In genomic region chr15:58793862-58794261, GRCh38 we compare ENCODE assay signal across 18 cellular contexts. TPM values are rescaled to one million over a fixed set of nuclear protein-coding genes. Genes with fewer than 3 reads are reported as not detected.
DNase-seq lines count a peak whose midpoint lies in the region; ATAC-seq and TF ChIP-seq lines count a peak whose summit lies in the region.
"Had no signal": no experiment of that assay in that cellular context is flagged by ENCODE, and none has a peak within 500 bp of the region (broad histone marks: within the 10 kb centered on the region; RNA-seq: fewer than 3 reads in every experiment).

No MANE protein-coding gene starts in this region.

- H3F3A ChIP-seq in GM23338 (replicated peaks; ENCODE audit: low read depth): no peaks in the 10 kb centered on the region

- no peaks in the 10 kb centered on the region for H3K27me3 ChIP-seq in GM23338 (ENCODE audit: insufficient read depth)
- H3K27me3 ChIP-seq: esophagus muscularis mucosa had no signal

- CTCF ChIA-PET in WTC11 (lab: Charles Lee): no interaction called here

- H3K9me3 Mint-ChIP-seq in GM23338 (no peaks in the 10 kb centered on the region), WTC11 (0 out of 2 replicates have a peak, but pooled peaks cover 6% of the 10 kb centered on the region), naive B cell (peaks cover 0 to 5% (median 0%) of the 10 kb centered on the region in 7 donors)

- peaks cover 6% of the 10 kb centered on the region; the same call in 2 of the 3 replicates for H3K4me1 Mint-ChIP-seq in GM23338
- H3K4me1 Mint-ChIP-seq in WTC11: no peaks in the 10 kb centered on the region; the same call in 1 of the 2 replicates
- peaks cover 9 to 33% (median 19%) of the 10 kb centered on the region in 3 donors for H3K4me1 Mint-ChIP-seq in naive B cell

- no peaks in the 10 kb centered on the region; the same call in 1 of the 2 replicates for H3K36me3 ChIP-seq in GM23338 (ENCODE audit: insufficient read depth)

- DNase-seq in GM23338 (ENCODE audit: low spot score): peak; percentile 16
- no peak for DNase-seq in WTC11 (ENCODE audit: low spot score)
- peak; percentile 61 for DNase-seq in glomerular visceral epithelial cell (ENCODE audit: extremely low spot score)
- no peak for DNase-seq in naive B cell
- no peak for DNase-seq in omental fat pad (ENCODE audit: low spot score)
- no peak for DNase-seq in cerebellar nuclear complex (lab: John Stamatoyannopoulos, UW)
- DNase-seq in NCI-H2196 treated with DMSO at 0.1 percent for 48 hours (lab: John Stamatoyannopoulos, UW; ENCODE audit: unreplicated experiment): no peak
- DNase-seq: activated B cell treated with CpG ODN at 0.5 μM for 24 hours; activated CD8-positive, alpha-beta memory T cell treated with anti-CD3 and anti-CD28 coated beads, Interleukin-2, amount 50 U/mL, for 48 hours; activated naive CD4-positive, alpha-beta T cell treated with anti-CD3 and anti-CD28 coated beads, Interleukin-2, amount 50 U/mL, for 16 hours; DMS79 treated with DMSO at 0.1 percent for 48 hours; Kasumi-1; NCI-H146; NCI-H524 treated with DMSO at 0.1 percent for 48 hours had no signal

- H4K20me1 ChIP-seq in GM23338 (replicated peaks; ENCODE audit: insufficient read depth): peaks cover 3% of the 10 kb centered on the region; the same call in 1 of the 2 replicates

- H3K27ac Mint-ChIP-seq in GM23338 (peak overlapping the region; percentile 25), WTC11 (0 out of 2 replicates have a peak overlapping the region, but pooled peaks have one; percentile 13), naive B cell (peak overlapping the region in 4 of 6 donors; percentile 44 to 95 (median 78))
- H3K27ac Mint-ChIP-seq: activated B cell treated with CpG ODN at 0.5 μM for 24 hours, B cell had no signal

- H3K27me3 Mint-ChIP-seq in GM23338 (ENCODE audit: insufficient read depth, low read depth, poor library complexity) (peaks cover 6% of the 10 kb centered on the region), WTC11 (ENCODE audit: low read depth) (no peaks in the 10 kb centered on the region), naive B cell (no peaks in the 10 kb centered on the region)
- H3K27me3 Mint-ChIP-seq: activated B cell treated with CpG ODN at 0.5 μM for 24 hours, B cell had no signal

- no peak overlapping the region for H3K4me3 Mint-ChIP-seq in GM23338
- no peak overlapping the region for H3K4me3 Mint-ChIP-seq in WTC11
- no peak overlapping the region for H3K4me3 Mint-ChIP-seq in naive B cell
- H3K4me3 Mint-ChIP-seq: activated B cell treated with CpG ODN at 0.5 μM for 24 hours, B cell had no signal

- no peak overlapping the region for H3K4me2 ChIP-seq in GM23338

- no peaks in the 10 kb centered on the region for H3K4me1 ChIP-seq in GM23338 (ENCODE audit: insufficient read depth)

- no peak overlapping the region for H2AFZ ChIP-seq in GM23338

- POLR2A ChIA-PET in WTC11 (lab: Charles Lee): no interaction called here

- 0 out of 2 replicates have a peak overlapping the region, but pooled peaks have one; percentile 11 for H3K27ac ChIP-seq in GM23338 (ENCODE audit: low read depth)
- H3K27ac ChIP-seq: esophagus muscularis mucosa had no signal

- TF ChIP-seq CTCF in GM23338 (conservative IDR thresholded peaks at IDR 0.05; ENCODE audit: low read depth in 2 of 2): no peak
- TF ChIP-seq CTCF in WTC11 (IDR thresholded peaks at IDR 0.05): no peak
- TF ChIP-seq CTCF in omental fat pad (IDR thresholded peaks at IDR 0.05): no peak

- ATAC-seq in GM23338: no peak
- no peak for ATAC-seq in WTC11
- no peak for ATAC-seq in naive B cell (ENCODE audit: low read depth in 2 of 2)
- no peak for ATAC-seq in HG03432 (IDR thresholded peaks at IDR 0.05; ENCODE audit: unreplicated experiment)
- ATAC-seq in omental fat pad (ENCODE audit: low FRiP score): no peak
- ATAC-seq: Panc1 had no signal

- H3K9me2 ChIP-seq in GM23338 (ENCODE audit: insufficient read depth): no peaks in the 10 kb centered on the region

- H3K4me3 ChIP-seq in GM23338: no peak overlapping the region
- H3K4me3 ChIP-seq: esophagus muscularis mucosa had no signal

- H3K79me2 ChIP-seq in GM23338 (replicated peaks; ENCODE audit: insufficient read depth): peaks cover 12% of the 10 kb centered on the region

- H3K36me3 Mint-ChIP-seq in GM23338 (ENCODE audit: low read depth) (peaks cover 14% of the 10 kb centered on the region; the same call in 1 of the 3 replicates), WTC11 (no peaks in the 10 kb centered on the region; the same call in 1 of the 2 replicates), naive B cell (peaks cover 23 to 33% of the 10 kb centered on the region in 2 donors)

TF ChIP-seq in GM23338, 12 proteins besides CTCF, POLR2A, EP300 and RAD21 (continues in another document):
- TF ChIP-seq STAT1 (IDR thresholded peaks at IDR 0.05; ENCODE audit: unreplicated experiment): no peak
- TF ChIP-seq ETS1 (IDR thresholded peaks at IDR 0.05): no peak
- TF ChIP-seq ZNF331 (CRISPR knock-in tag; IDR thresholded peaks at IDR 0.05; ENCODE audit: low read depth): no peak
- TF ChIP-seq ZNF114 (CRISPR knock-in tag; IDR thresholded peaks at IDR 0.05): no peak
- no peak for TF ChIP-seq POLR2AphosphoS5 (IDR thresholded peaks at IDR 0.05; ENCODE audit: low read depth)

TF ChIP-seq in WTC11, 78 proteins besides CTCF, POLR2A, EP300 and RAD21:
- TF ChIP-seq ELF4 (CRISPR knock-in tag; IDR thresholded peaks at IDR 0.05; ENCODE audit: low read depth) (no peak), ESRRA (CRISPR knock-in tag; IDR thresholded peaks at IDR 0.05; ENCODE audit: borderline replicate concordance) (no peak), GRHL2 (CRISPR knock-in tag; IDR thresholded peaks at IDR 0.05; ENCODE audit: insufficient replicate concordance, severe bottlenecking) (no peak)
- TF ChIP-seq, protein P1, sequence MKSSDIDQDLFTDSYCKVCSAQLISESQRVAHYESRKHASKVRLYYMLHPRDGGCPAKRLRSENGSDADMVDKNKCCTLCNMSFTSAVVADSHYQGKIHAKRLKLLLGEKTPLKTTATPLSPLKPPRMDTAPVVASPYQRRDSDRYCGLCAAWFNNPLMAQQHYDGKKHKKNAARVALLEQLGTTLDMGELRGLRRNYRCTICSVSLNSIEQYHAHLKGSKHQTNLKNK (CRISPR knock-in tag; IDR thresholded peaks at IDR 0.05): no peak

RNA-seq across cellular contexts. Expression of gene MINDY2, which starts 22.8 kb away (rescaled TPM):
- 36.3 and 40.3 TPM in 2 replicates for total RNA-seq in GM23338 (2014; rRNA removed; shearing (Covaris generic))
- polyA plus RNA-seq in GM23338 (2016; fragmentation: Nextera tagmentation; extraction: Ambion mirVana) (34.0 and 47.9 TPM in 2 replicates), naive B cell (ENCODE audit: low read depth in 6 of 6) (10 to 100 TPM in 4 of 6 donors, 1 to 10 TPM in 2; 6.3 to 20.2 (median 12.1) TPM)
- total RNA-seq in WTC11 (2021) (27.0 to 29.9 TPM (median 29.6 TPM) in 3 replicates), omental fat pad (10 to 100 TPM; 10.4 to 36.6 (median 17.0) TPM)

RNA-seq across cellular contexts. Expression of gene ADAM10, which starts 44.4 kb away (rescaled TPM):
- 114 and 135 TPM in 2 replicates for total RNA-seq in GM23338 (2014; rRNA removed; shearing (Covaris generic))
- 19.5 and 25.0 TPM in 2 replicates for polyA plus RNA-seq in GM23338 (2016; fragmentation: Nextera tagmentation; extraction: Ambion mirVana)
- 128 to 133 TPM (median 130 TPM) in 3 replicates for total RNA-seq in WTC11 (2021)
- 100 to 1,000 TPM; 112 to 148 (median 126) TPM for polyA plus RNA-seq in naive B cell (ENCODE audit: low read depth in 6 of 6)
- 100 to 1,000 TPM in 1 of 4 donors, 10 to 100 TPM in 3; 51.6 to 111 (median 63.3) TPM for total RNA-seq in omental fat pad

Comparison
In these comparisons a context has a peak if more than half of its experiments do, and no peak if none do; other contexts are left out.
1. DNase-seq: peak in GM23338 (single experiment) and glomerular visceral epithelial cell (single experiment); none in WTC11 (single experiment), naive B cell (single experiment), omental fat pad (single experiment), cerebellar nuclear complex (0 of 2) and NCI-H2196 treated with DMSO at 0.1 percent for 48 hours (single experiment).
2. H3K27ac Mint-ChIP-seq: peak in every context shown above with its lines; median percentile 78 in naive B cell; 25 in GM23338; 13 in WTC11.